Comparison of ENCODE assay signal across 22 cellular contexts in genomic region chr1:170699696-170700095, GRCh38. TPM values are rescaled to one million over a fixed set of nuclear protein-coding genes. Genes with fewer than 3 reads are reported as not detected.
DNase-seq lines count a peak whose midpoint lies in the region; ATAC-seq and TF ChIP-seq lines count a peak whose summit lies in the region.
"Had no signal": no experiment of that assay in that cellular context is flagged by ENCODE, and none has a peak within 500 bp of the region (broad histone marks: within the 10 kb centered on the region; RNA-seq: fewer than 3 reads in every experiment).

No MANE protein-coding gene starts in this region.

- H3K4me3 ChIP-seq in GM23248 (no peak overlapping the region), hepatocyte (no peak overlapping the region)
- H3K4me3 ChIP-seq: BLaER1, upper lobe of right lung had no signal

- H3K9me2 ChIP-seq in GM23248 (ENCODE audit: insufficient read depth) (no peaks in the 10 kb centered on the region), hepatocyte (replicated peaks; ENCODE audit: insufficient read depth) (no peaks in the 10 kb centered on the region)

- peak overlapping the region; percentile 26 for H3K9ac ChIP-seq in GM23248
- H3K9ac ChIP-seq: BLaER1 had no signal

- H3K27ac ChIP-seq in GM23248: peak overlapping the region; percentile 81
- H3K27ac ChIP-seq in angular gyrus (ENCODE audit: low read depth, low read length): peak overlapping the region; percentile 60
- peak overlapping the region; percentile 57 for H3K27ac ChIP-seq in hepatocyte
- peak overlapping the region; percentile 67 for H3K27ac ChIP-seq in substantia nigra (ENCODE audit: low read depth, low read length, poor library complexity, severe bottlenecking)
- H3K27ac ChIP-seq: BLaER1, upper lobe of right lung had no signal

- ATAC-seq in GM21360 (IDR thresholded peaks at IDR 0.05; ENCODE audit: unreplicated experiment): no peak
- ATAC-seq: activated naive CD8-positive, alpha-beta T cell treated with anti-CD3 and anti-CD28 coated beads, Interleukin-2, amount 50 U/mL, for 24 hours; naive thymus-derived CD8-positive, alpha-beta T cell; upper lobe of right lung had no signal

- H3K79me2 ChIP-seq in GM23248 (ENCODE audit: insufficient read depth) (peaks cover 100% of the 10 kb centered on the region), hepatocyte (peaks cover 5% of the 10 kb centered on the region)

- 87 to 88% methylated on average over 8 of the region's 8 CpGs for WGBS in GM23248 (ENCODE audit: low coverage in 1 of 2, low lambda C conversion rate in 2 of 2, missing lambda C conversion rate in 2 of 2), 2 experiments
- WGBS in hepatocyte (ENCODE audit: low lambda C conversion rate, missing lambda C conversion rate): 92% methylated on average over 8 of the region's 8 CpGs

- H4K20me1 ChIP-seq in GM23248 (ENCODE audit: insufficient read depth) (no peaks in the 10 kb centered on the region), hepatocyte (ENCODE audit: insufficient read depth, poor library complexity, severe bottlenecking) (peaks cover 9% of the 10 kb centered on the region)
- H4K20me1 ChIP-seq: BLaER1 had no signal

- in situ Hi-C loops in GM23248 (cut with MboI): no loop called here

- H3K4me1 ChIP-seq in GM23248 (ENCODE audit: insufficient read depth) (peaks cover 68% of the 10 kb centered on the region), hepatocyte (ENCODE audit: insufficient read depth) (peaks cover 21% of the 10 kb centered on the region)
- H3K4me1 ChIP-seq: BLaER1, upper lobe of right lung had no signal

- H3F3A ChIP-seq in GM23248 (ENCODE audit: insufficient read depth): peaks cover 67% of the 10 kb centered on the region

- no peak for TF ChIP-seq CTCF in hepatocyte (IDR thresholded peaks at IDR 0.05; ENCODE audit: poor library complexity)

- H3K27me3 ChIP-seq in GM23248 (replicated peaks; ENCODE audit: insufficient read depth): no peaks in the 10 kb centered on the region
- no peaks in the 10 kb centered on the region for H3K27me3 ChIP-seq in hepatocyte
- H3K27me3 ChIP-seq: BLaER1, upper lobe of right lung had no signal

- no peak for DNase-seq in GM23248
- DNase-seq in hepatocyte (ENCODE audit: low spot score): no peak
- DNase-seq in substantia nigra (lab: John Stamatoyannopoulos, UW): peak in 1 of 49 donors; percentile 2
- DNase-seq in NCI-H345 treated with DMSO at 0.1 percent for 48 hours (lab: John Stamatoyannopoulos, UW; ENCODE audit: unreplicated experiment): no peak
- no peak for DNase-seq in DMS 273 (lab: John Stamatoyannopoulos, UW; ENCODE audit: unreplicated experiment)
- DNase-seq: activated CD4-positive, alpha-beta memory T cell treated with anti-CD3 and anti-CD28 coated beads, Interleukin-2, amount 10 ng/mL, durations not matched to agents 7 days and 5 days; activated gamma-delta T cell treated with Interleukin-2 at 50 U/mL for 16 hours; activated naive CD8-positive, alpha-beta T cell treated with anti-CD3 and anti-CD28 coated beads, Interleukin-2, amount 50 U/mL, for 24 hours; DMS79 treated with DMSO at 0.1 percent for 48 hours; glutamatergic neuron; H7; Kasumi-1; MV-4-11; naive thymus-derived CD8-positive, alpha-beta T cell; NCI-H2171; NCI-H524; SIG-M5; stimulated activated CD4-positive, alpha-beta T cell treated with anti-CD3 and anti-CD28 coated beads, Interleukin-15, amount 100 ng/mL, for 24 hours; upper lobe of right lung had no signal

- H2AFZ ChIP-seq in GM23248: no peak overlapping the region
- H2AFZ ChIP-seq in hepatocyte: no peak overlapping the region

- no peaks in the 10 kb centered on the region for H3K9me3 ChIP-seq in GM23248 (ENCODE audit: low read depth)
- no peaks in the 10 kb centered on the region for H3K9me3 ChIP-seq in hepatocyte (ENCODE audit: low read depth)
- H3K9me3 ChIP-seq: BLaER1, upper lobe of right lung had no signal

- H3K4me2 ChIP-seq in GM23248 (ENCODE audit: unreplicated experiment) (peak overlapping the region; percentile 86), hepatocyte (no peak overlapping the region)
- H3K4me2 ChIP-seq: BLaER1 had no signal

- H3K36me3 ChIP-seq in GM23248 (ENCODE audit: low read depth) (0 out of 2 replicates have a peak, but pooled peaks cover 6% of the 10 kb centered on the region), hepatocyte (replicated peaks; ENCODE audit: insufficient read depth, low read depth) (no peaks in the 10 kb centered on the region)
- H3K36me3 ChIP-seq: BLaER1, upper lobe of right lung had no signal

RNA-seq across cellular contexts. Expression of gene PRRX1, which starts 35.8 kb away (rescaled TPM):
- 179 and 191 TPM in 2 replicates for total RNA-seq in GM23248 (2014; rRNA removed; shearing (Covaris generic))
- 38.8 and 40.1 TPM in 2 replicates for polyA plus RNA-seq in GM23248 (2016; fragmentation: Nextera tagmentation; extraction: Ambion mirVana)
- total RNA-seq in hepatocyte: 41.5 and 42.3 TPM in 2 replicates
- 9.8 and 11.0 TPM in 2 replicates for polyA plus RNA-seq in hepatocyte
- total RNA-seq: activated CD4-positive, alpha-beta memory T cell treated with anti-CD3 and anti-CD28 coated beads, Interleukin-2, amount 10 ng/mL, durations not matched to agents 7 days and 5 days; H7; naive thymus-derived CD8-positive, alpha-beta T cell had no signal
- polyA plus RNA-seq: naive thymus-derived CD8-positive, alpha-beta T cell had no signal
